Comparison of ENCODE assay signal across 14 cellular contexts in genomic region chr9:19148170-19148569, GRCh38.
"Had no signal": no experiment of that assay in that cellular context is flagged by ENCODE, and none has a peak within 500 bp of the region (broad histone marks: within the 10 kb centered on the region; RNA-seq: fewer than 3 reads in every experiment).

No MANE protein-coding gene starts in this region.

- H3K4me3 ChIP-seq: tibial artery, uterus had no signal

- ATAC-seq: activated CD4-positive, alpha-beta T cell treated with anti-CD3 and anti-CD28 coated beads for 36 hours; activated CD8-positive, alpha-beta T cell treated with anti-CD3 and anti-CD28 coated beads, Interleukin-2, amount 10 ng/mL, durations not matched to agents 7 days and 5 days; T-cell had no signal

- H3K27ac ChIP-seq: tibial artery, uterus, VCaP had no signal

- H3K4me1 ChIP-seq: tibial artery, uterus had no signal

- H3K27me3 ChIP-seq: tibial artery, uterus had no signal

- DNase-seq: activated CD4-positive, alpha-beta T cell treated with anti-CD3 and anti-CD28 coated beads for 36 hours; activated CD8-positive, alpha-beta memory T cell treated with anti-CD3 and anti-CD28 coated beads, Interleukin-2, amount 50 U/mL, for 48 hours; activated CD8-positive, alpha-beta T cell treated with anti-CD3 and anti-CD28 coated beads, Interleukin-2, amount 10 ng/mL, durations not matched to agents 7 days and 5 days; activated naive CD4-positive, alpha-beta T cell; caudate nucleus; glutamatergic neuron; occipital lobe; stimulated activated CD4-positive, alpha-beta T cell treated with anti-CD3 and anti-CD28 coated beads, Interleukin-15, amount 100 ng/mL, for 24 hours; stimulated activated CD4-positive, alpha-beta T cell treated with anti-CD3 and anti-CD28 coated beads, Interleukin-4, amount 100 ng/mL, for 24 hours; T-cell; T1000; tibial artery; uterus had no signal

- H3K9me3 ChIP-seq: tibial artery, uterus had no signal
